Comparison of ENCODE assay signal across 16 cellular contexts in genomic region chr19:40147338-40147692, GRCh38. TPM values are rescaled to one million over a fixed set of nuclear protein-coding genes. Genes with fewer than 3 reads are reported as not detected.
DNase-seq lines count a peak whose midpoint lies in the region; ATAC-seq, FAIRE-seq and TF ChIP-seq lines count a peak whose summit lies in the region.
"Had no signal": no experiment of that assay in that cellular context is flagged by ENCODE, and none has a peak within 500 bp of the region (broad histone marks: within the 10 kb centered on the region; RNA-seq: fewer than 3 reads in every experiment).

No MANE protein-coding gene starts in this region.

- CTCF ChIA-PET in PC-9 (lab: Charles Lee) = no interaction called here

- TF ChIP-seq CTCF in PC-9 (conservative IDR thresholded peaks at IDR 0.05) = no peak
- no peak for TF ChIP-seq CTCF in thoracic aorta (IDR thresholded peaks at IDR 0.05)
- TF ChIP-seq CTCF in kidney (IDR thresholded peaks at IDR 0.05; ENCODE audit: borderline replicate concordance, extremely low read depth, insufficient read depth) = no peak

- no peak overlapping the region for H2AFZ ChIP-seq in PC-9

- peaks cover 4% of the 10 kb centered on the region; the same call in 1 of the 2 replicates for H3K4me1 ChIP-seq in PC-9 (replicated peaks; ENCODE audit: insufficient read depth)
- peaks cover 13 to 17% of the 10 kb centered on the region in 2 donors for H3K4me1 ChIP-seq in thoracic aorta (ENCODE audit: control insufficient read depth in 1 of 2, low read depth in 2 of 2)
- no peaks in the 10 kb centered on the region for H3K4me1 ChIP-seq in kidney (ENCODE audit: control insufficient read depth in 1 of 2, insufficient read depth in 1 of 2, low read depth in 1 of 2, low read length in 2 of 2)
- H3K4me1 ChIP-seq: colonic mucosa had no signal

- no peak overlapping the region for H3K9ac ChIP-seq in kidney (ENCODE audit: low read length in 2 of 2)

- H3K4me2 ChIP-seq in PC-9 = peak overlapping the region; percentile 80

- H3K9me3 ChIP-seq in PC-9 (ENCODE audit: insufficient read depth, low read depth) (no peaks in the 10 kb centered on the region), thoracic aorta (no peaks in the 10 kb centered on the region), kidney (ENCODE audit: control insufficient read depth in 1 of 2, low read length in 2 of 2) (no peaks in the 10 kb centered on the region)
- H3K9me3 ChIP-seq: colonic mucosa, lower lobe of right lung had no signal

- no peaks in the 10 kb centered on the region for H3K36me3 Mint-ChIP-seq in activated T-cell treated with anti-CD3 and anti-CD28 coated beads, Interleukin-2, amount 50 U/mL, for 24 hours (ENCODE audit: low read depth)
- H3K36me3 Mint-ChIP-seq in stimulated activated naive B cell treated with anti-CD40 and anti-IgM and Interleukin-4, amounts not matched to agents 10 μg/mL and 1 μg/mL and 100 μg/mL, for 72 hours = no peaks in the 10 kb centered on the region
- H3K36me3 Mint-ChIP-seq: naive thymus-derived CD8-positive, alpha-beta T cell had no signal

- no peak for FAIRE-seq in kidney (lab: Jason Lieb, UNC)
- FAIRE-seq: TTC549 had no signal

- no peaks in the 10 kb centered on the region for H3K27me3 Mint-ChIP-seq in activated T-cell treated with anti-CD3 and anti-CD28 coated beads, Interleukin-2, amount 50 U/mL, for 24 hours
- no peaks in the 10 kb centered on the region for H3K27me3 Mint-ChIP-seq in stimulated activated naive B cell treated with anti-CD40 and anti-IgM and Interleukin-4, amounts not matched to agents 10 μg/mL and 1 μg/mL and 100 μg/mL, for 72 hours
- H3K27me3 Mint-ChIP-seq: naive thymus-derived CD8-positive, alpha-beta T cell had no signal

- H3K9me2 ChIP-seq in PC-9 (ENCODE audit: insufficient read depth) = no peaks in the 10 kb centered on the region

- no peak for DNase-seq in activated T-cell treated with anti-CD3 and anti-CD28 coated beads, Interleukin-2, amount 50 U/mL, for 24 hours
- DNase-seq in activated T-cell treated with anti-CD3 and anti-CD28 coated beads, Interleukin-2, amount 50 U/mL, for 48 hours = no peak
- DNase-seq in PC-9 (no peak), epithelial cell of prostate (ENCODE audit: low read depth, low spot score) (no peak), thoracic aorta (ENCODE audit: low spot score) (no peak), kidney (no peak), C1 segment of cervical spinal cord (lab: John Stamatoyannopoulos, UW) (no peak)
- DNase-seq in stimulated activated naive B cell treated with anti-CD40 and anti-IgM and Interleukin-4, amounts not matched to agents 10 μg/mL and 1 μg/mL and 100 μg/mL, for 72 hours = no peak
- DNase-seq: activated CD4-positive, alpha-beta T cell treated with anti-CD3 and anti-CD28 coated beads, Interleukin-2, amount 50 U/mL, for 1 hour; colonic mucosa; H7; lower lobe of right lung; naive thymus-derived CD8-positive, alpha-beta T cell; NCI-H2029 treated with DMSO at 0.1 percent for 48 hours; stimulated activated naive CD4-positive, alpha-beta T cell treated with Interleukin-2 at 50 U/mL for 16 hours had no signal

- ATAC-seq in thoracic aorta (ENCODE audit: insufficient number of reproducible peaks, low FRiP score, low read depth) = no peak
- no peak for ATAC-seq in stimulated activated naive B cell treated with anti-CD40 and anti-IgM and Interleukin-4, amounts not matched to agents 10 μg/mL and 1 μg/mL and 100 μg/mL, for 72 hours (replicated peaks)
- ATAC-seq: naive thymus-derived CD8-positive, alpha-beta T cell had no signal

- POLR2A ChIA-PET in PC-9 (lab: Charles Lee; ENCODE audit: unreplicated experiment) = interaction anchor here (0.5 to 0.7 kb wide), 3 partner anchors 286 to 1116 kb away, joined by 3 to 4 read pairs (median 4); partner anchors contain the start of gene BLVRB

- intact Hi-C loops in PC-9 (cut with micrococcal nuclease; ENCODE audit: unreplicated experiment) = loop anchor here (2.0 to 10.0 kb wide), 5 partner anchors 69 to 1707 kb away; no protein-coding TSS in a partner anchor
- intact Hi-C loops in kidney (cut with DNase I) = no loop called here

- no peaks in the 10 kb centered on the region for H3K9me3 Mint-ChIP-seq in activated T-cell treated with anti-CD3 and anti-CD28 coated beads, Interleukin-2, amount 50 U/mL, for 24 hours
- H3K9me3 Mint-ChIP-seq in stimulated activated naive B cell treated with anti-CD40 and anti-IgM and Interleukin-4, amounts not matched to agents 10 μg/mL and 1 μg/mL and 100 μg/mL, for 72 hours = no peaks in the 10 kb centered on the region
- H3K9me3 Mint-ChIP-seq: naive thymus-derived CD8-positive, alpha-beta T cell had no signal

- H3K79me2 ChIP-seq in PC-9 (ENCODE audit: low read depth) = no peaks in the 10 kb centered on the region

- H3K4me3 ChIP-seq in PC-9 = no peak overlapping the region; the same call in 1 of the 2 replicates
- H3K4me3 ChIP-seq in thoracic aorta = peak overlapping the region; percentile 58
- H3K4me3 ChIP-seq in kidney (ENCODE audit: low read length in 2 of 2) = no peak overlapping the region
- H3K4me3 ChIP-seq: colonic mucosa had no signal

- H3K27ac Mint-ChIP-seq in activated T-cell treated with anti-CD3 and anti-CD28 coated beads, Interleukin-2, amount 50 U/mL, for 24 hours = peak overlapping the region; percentile 7
- no peak overlapping the region for H3K27ac Mint-ChIP-seq in stimulated activated naive B cell treated with anti-CD40 and anti-IgM and Interleukin-4, amounts not matched to agents 10 μg/mL and 1 μg/mL and 100 μg/mL, for 72 hours

- H3K4me3 Mint-ChIP-seq in activated T-cell treated with anti-CD3 and anti-CD28 coated beads, Interleukin-2, amount 50 U/mL, for 24 hours = no peak overlapping the region
- no peak overlapping the region for H3K4me3 Mint-ChIP-seq in stimulated activated naive B cell treated with anti-CD40 and anti-IgM and Interleukin-4, amounts not matched to agents 10 μg/mL and 1 μg/mL and 100 μg/mL, for 72 hours

- H3K36me3 ChIP-seq in PC-9 (ENCODE audit: low read depth) (no peaks in the 10 kb centered on the region), thoracic aorta (no peaks in the 10 kb centered on the region), kidney (ENCODE audit: control insufficient read depth in 1 of 2, insufficient read depth in 2 of 2, low read length in 2 of 2) (no peaks in the 10 kb centered on the region)
- H3K36me3 ChIP-seq: colonic mucosa, lower lobe of right lung had no signal

- peaks cover 55% of the 10 kb centered on the region for H3K4me1 Mint-ChIP-seq in activated T-cell treated with anti-CD3 and anti-CD28 coated beads, Interleukin-2, amount 50 U/mL, for 24 hours (ENCODE audit: low read depth)
- peaks cover 18 to 43% of the 10 kb centered on the region in 2 donors for H3K4me1 Mint-ChIP-seq in stimulated activated naive B cell treated with anti-CD40 and anti-IgM and Interleukin-4, amounts not matched to agents 10 μg/mL and 1 μg/mL and 100 μg/mL, for 72 hours

- H3K27me3 ChIP-seq in PC-9 (ENCODE audit: insufficient read depth, low read depth) (no peaks in the 10 kb centered on the region), thoracic aorta (replicated peaks; ENCODE audit: insufficient read depth) (no peaks in the 10 kb centered on the region)
- H3K27me3 ChIP-seq: colonic mucosa had no signal

- no peaks in the 10 kb centered on the region for H4K20me1 ChIP-seq in PC-9 (ENCODE audit: insufficient read depth)

- H3F3A ChIP-seq in PC-9 (ENCODE audit: insufficient read depth, low read depth) = no peaks in the 10 kb centered on the region

- H3K27ac ChIP-seq in PC-9 (no peak overlapping the region), epithelial cell of prostate (peak overlapping the region; percentile 30), thoracic aorta (no peak overlapping the region), kidney (ENCODE audit: low read depth in 2 of 2, low read length in 2 of 2) (no peak overlapping the region)
- H3K27ac ChIP-seq: colonic mucosa, lower lobe of right lung had no signal

- no TSS peak for BruUV-seq in PC-9 (replicated peaks; lab: Mats Ljungman, UMichigan)

RNA-seq across cellular contexts. Expression of gene MAP3K10, which starts 43.9 kb away (rescaled TPM):
- 26.9 and 29.5 TPM in 2 replicates for total RNA-seq in PC-9 (2021)
- 10 to 100 TPM; 30.2 to 32.5 TPM for total RNA-seq in thoracic aorta
- total RNA-seq in kidney = 17.3 TPM
- polyA plus RNA-seq in kidney (ENCODE audit: insufficient read depth, low read depth, low replicate concordance) = 15.0 TPM

RNA-seq across cellular contexts. Expression of gene ZNF780A, which starts 56.6 kb away (rescaled TPM):
- 14.6 and 15.5 TPM in 2 replicates for total RNA-seq in PC-9 (2021)
- total RNA-seq in thoracic aorta = 10 to 100 TPM in 1 of 2 donors, 1 to 10 TPM in 1; 8.9 to 17.7 TPM
- 26.2 TPM for total RNA-seq in kidney
- polyA plus RNA-seq in kidney (ENCODE audit: insufficient read depth, low read depth, low replicate concordance) = 11.8 TPM
